In genomic region chr6:107506145-107506544, GRCh38 we compare ENCODE assay signal across 19 cellular contexts.
"Had no signal": no experiment of that assay in that cellular context is flagged by ENCODE, and none has a peak within 500 bp of the region (broad histone marks: within the 10 kb centered on the region; RNA-seq: fewer than 3 reads in every experiment).

No MANE protein-coding gene starts in this region.

- H3K36me3 Mint-ChIP-seq: activated naive CD4-positive, alpha-beta T cell treated with anti-CD3 and anti-CD28 coated beads, Interleukin-2, amount 50 U/mL, for 72 hours; natural killer cell; WTC11 had no signal

- FAIRE-seq: islet of Langerhans had no signal

- H3K9me3 Mint-ChIP-seq: activated naive CD4-positive, alpha-beta T cell treated with anti-CD3 and anti-CD28 coated beads, Interleukin-2, amount 50 U/mL, for 72 hours; brain; natural killer cell; stimulated activated naive CD8-positive, alpha-beta T cell treated with anti-CD3 and anti-CD28 coated beads, Interleukin-15, Interleukin-2, amounts not matched to agents 100 ng/mL and 50 ng/mL, for 24 hours had no signal

- H3K36me3 ChIP-seq: tibial artery had no signal

- H3K9me3 ChIP-seq: esophagus muscularis mucosa, gastroesophageal sphincter, tibial artery had no signal

- ATAC-seq: activated naive CD4-positive, alpha-beta T cell treated with anti-CD3 and anti-CD28 coated beads, Interleukin-2, amount 50 U/mL, for 72 hours; gastroesophageal sphincter; natural killer cell; WTC11 had no signal

- DNase-seq: activated gamma-delta T cell treated with Interleukin-2 at 50 U/mL for 16 hours; activated T-cell treated with anti-CD3 and anti-CD28 coated beads, Interleukin-2, amount 50 U/mL, for 1 hour; aorta; central memory CD4-positive, alpha-beta T cell; dermis blood vessel endothelial cell; effector memory CD4-positive, alpha-beta T cell; head of caudate nucleus; natural killer cell; T1000; tibial artery had no signal

- H3K4me3 ChIP-seq: esophagus muscularis mucosa, gastroesophageal sphincter, lung, tibial artery had no signal

- H3K4me1 Mint-ChIP-seq: natural killer cell had no signal

- H3K4me3 Mint-ChIP-seq: brain; natural killer cell; stimulated activated naive CD8-positive, alpha-beta T cell treated with anti-CD3 and anti-CD28 coated beads, Interleukin-15, Interleukin-2, amounts not matched to agents 100 ng/mL and 50 ng/mL, for 24 hours; WTC11 had no signal

- H3K27ac ChIP-seq: esophagus muscularis mucosa, gastroesophageal sphincter, tibial artery had no signal

- H3K27ac Mint-ChIP-seq: activated naive CD4-positive, alpha-beta T cell treated with anti-CD3 and anti-CD28 coated beads, Interleukin-2, amount 50 U/mL, for 72 hours; brain; natural killer cell; progenitor cell of endocrine pancreas; stimulated activated naive CD8-positive, alpha-beta T cell treated with anti-CD3 and anti-CD28 coated beads, Interleukin-15, Interleukin-2, amounts not matched to agents 100 ng/mL and 50 ng/mL, for 24 hours; WTC11 had no signal

- H3K27me3 ChIP-seq: esophagus muscularis mucosa, gastroesophageal sphincter, tibial artery had no signal

- H3K27me3 Mint-ChIP-seq: brain, progenitor cell of endocrine pancreas had no signal
